Comparison of ENCODE assay signal across 8 cellular contexts in the genomic region with DNA sequence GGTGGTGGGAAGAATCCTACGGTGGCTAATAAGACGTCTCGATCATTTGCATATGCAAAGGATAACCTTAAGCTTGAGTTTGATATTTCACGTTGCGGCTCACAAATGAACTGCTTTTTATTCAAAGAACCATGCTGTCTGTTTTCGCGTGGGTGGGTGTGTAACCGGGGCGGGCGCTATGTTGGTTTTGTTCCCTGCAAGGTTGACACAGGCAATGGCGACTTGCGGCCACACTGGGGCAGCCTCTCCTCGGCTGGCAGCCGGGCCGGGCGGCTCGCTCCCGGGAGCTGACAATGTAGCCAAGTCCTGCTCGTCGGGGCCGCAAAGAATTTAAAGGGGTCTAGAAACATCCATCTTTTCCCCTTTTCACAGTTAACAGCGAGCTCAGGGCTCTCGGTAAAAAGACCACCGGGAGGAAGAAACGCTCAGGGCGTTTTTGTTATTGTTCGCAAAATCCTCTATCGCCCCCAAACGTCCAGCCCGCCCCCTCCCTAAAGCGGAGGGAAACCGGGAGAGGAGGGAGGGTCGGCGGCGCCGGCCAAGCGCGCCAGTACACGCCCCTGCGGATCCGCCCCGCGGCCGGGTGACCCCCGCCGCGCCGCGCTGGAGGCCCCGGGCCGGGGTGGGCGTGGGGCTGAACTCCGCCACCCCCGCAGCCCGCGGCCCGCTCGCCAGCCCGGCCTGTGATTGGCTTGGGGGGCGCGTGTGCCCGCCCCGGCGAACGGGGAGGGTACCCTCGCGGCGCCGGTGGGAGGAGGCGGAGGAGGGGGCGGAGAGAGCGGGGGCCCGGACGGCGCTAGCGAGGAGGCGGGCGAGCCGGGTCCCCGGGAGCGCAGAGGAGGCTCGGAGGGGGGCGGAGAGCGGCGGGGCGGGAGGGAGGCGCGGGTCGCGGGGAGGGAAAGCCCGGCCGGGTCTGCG. TPM values are rescaled to one million over a fixed set of nuclear protein-coding genes. Genes with fewer than 3 reads are reported as not detected.
DNase-seq lines count a peak whose midpoint lies in the region; ATAC-seq, FAIRE-seq and TF ChIP-seq lines count a peak whose summit lies in the region.

A gene (plus strand): TSS at position 775 of the 918 bp plus-strand sequence. CDS start 435 bp downstream, outside the sequence.

- H3K27ac ChIP-seq in fibroblast of lung (ENCODE audit: insufficient read depth, low read length) = peak within 1 kb of the TSS; percentile 58

- peak; percentile 75 to 78 for TF ChIP-seq CTCF in fibroblast of lung (conservative IDR thresholded peaks at IDR 0.05 in 1 of 2, IDR thresholded peaks at IDR 0.05 in 1 of 2; ENCODE audit: low read depth in 1 of 2, low read length in 2 of 2)

- ATAC-seq in GM21723 (IDR thresholded peaks at IDR 0.05; ENCODE audit: unreplicated experiment) = peak; percentile 85
- ATAC-seq in naive thymus-derived CD8-positive, alpha-beta T cell = peak; percentile 78 to 81
- peak; percentile 92 for ATAC-seq in stimulated activated memory B cell treated with anti-CD40 and anti-IgM and Interleukin-4, amounts not matched to agents 10 μg/mL and 1 μg/mL and 100 μg/mL, for 72 hours

- no peaks in the 10 kb centered on the region for H3K36me3 ChIP-seq in fibroblast of lung (ENCODE audit: control insufficient read depth, insufficient read depth, low read length)

- no peaks in the 10 kb centered on the region for H4K20me1 ChIP-seq in fibroblast of lung (ENCODE audit: control insufficient read depth, extremely low read depth, insufficient read depth, low read length)

- no peaks in the 10 kb centered on the region for H3K27me3 ChIP-seq in fibroblast of lung (ENCODE audit: control insufficient read depth, insufficient read depth, low read length)

- H3K4me1 Mint-ChIP-seq in naive thymus-derived CD8-positive, alpha-beta T cell = peaks cover 24 to 43% (median 33%) of the 10 kb centered on the region in 4 donors
- H3K4me1 Mint-ChIP-seq in stimulated activated memory B cell treated with anti-CD40 and anti-IgM and Interleukin-4, amounts not matched to agents 10 μg/mL and 1 μg/mL and 100 μg/mL, for 72 hours = peaks cover 58% of the 10 kb centered on the region

- H3K4me2 ChIP-seq in fibroblast of lung (ENCODE audit: extremely low read depth, insufficient read depth, low read length) = peak within 1 kb of the TSS; percentile 81

- H3K27me3 Mint-ChIP-seq in naive thymus-derived CD8-positive, alpha-beta T cell = peaks cover 0 to 1% (median 0%) of the 10 kb centered on the region in 5 donors
- H3K27me3 Mint-ChIP-seq in stimulated activated memory B cell treated with anti-CD40 and anti-IgM and Interleukin-4, amounts not matched to agents 10 μg/mL and 1 μg/mL and 100 μg/mL, for 72 hours = no peaks in the 10 kb centered on the region

- peak within 1 kb of the TSS; percentile 65 for H3K4me3 ChIP-seq in Jurkat, Clone E6-1 (ENCODE audit: low read length)
- H3K4me3 ChIP-seq in fibroblast of lung (replicated peaks in 1 of 4; ENCODE audit: control extremely low read depth in 1 of 4, insufficient read depth in 1 of 4, low read depth in 3 of 4, low read length in 4 of 4) = peak within 1 kb of the TSS; percentile 55 to 84 (median 82)

- FAIRE-seq in RCC 7860 (lab: Jason Lieb, UNC) = no peak

- H3K79me2 ChIP-seq in fibroblast of lung (ENCODE audit: control insufficient read depth, insufficient read depth, low read length) = no peaks in the 10 kb centered on the region

- H3K9me3 Mint-ChIP-seq in naive thymus-derived CD8-positive, alpha-beta T cell = no peaks in the 10 kb centered on the region
- no peaks in the 10 kb centered on the region for H3K9me3 Mint-ChIP-seq in stimulated activated memory B cell treated with anti-CD40 and anti-IgM and Interleukin-4, amounts not matched to agents 10 μg/mL and 1 μg/mL and 100 μg/mL, for 72 hours

- H3K27ac Mint-ChIP-seq in naive thymus-derived CD8-positive, alpha-beta T cell = peak within 1 kb of the TSS; percentile 51 to 95 (median 88)
- H3K27ac Mint-ChIP-seq in stimulated activated memory B cell treated with anti-CD40 and anti-IgM and Interleukin-4, amounts not matched to agents 10 μg/mL and 1 μg/mL and 100 μg/mL, for 72 hours = peak within 1 kb of the TSS; percentile 78

- no peaks in the 10 kb centered on the region for H3K36me3 Mint-ChIP-seq in naive thymus-derived CD8-positive, alpha-beta T cell
- H3K36me3 Mint-ChIP-seq in stimulated activated memory B cell treated with anti-CD40 and anti-IgM and Interleukin-4, amounts not matched to agents 10 μg/mL and 1 μg/mL and 100 μg/mL, for 72 hours = no peaks in the 10 kb centered on the region

- peaks cover 8% of the 10 kb centered on the region for H3K4me1 ChIP-seq in fibroblast of lung (ENCODE audit: control insufficient read depth, extremely low read depth, insufficient read depth, low read length)

- H2AFZ ChIP-seq in fibroblast of lung (ENCODE audit: low read length) = peak within 1 kb of the TSS; percentile 47

- peak within 1 kb of the TSS; percentile 89 to 97 (median 95) for H3K4me3 Mint-ChIP-seq in naive thymus-derived CD8-positive, alpha-beta T cell
- H3K4me3 Mint-ChIP-seq in stimulated activated memory B cell treated with anti-CD40 and anti-IgM and Interleukin-4, amounts not matched to agents 10 μg/mL and 1 μg/mL and 100 μg/mL, for 72 hours = peak within 1 kb of the TSS; percentile 96

- H3K9me3 ChIP-seq in fibroblast of lung (ENCODE audit: control insufficient read depth, insufficient read depth, low read depth, low read length) = no peaks in the 10 kb centered on the region

- POLR2A ChIA-PET in naive thymus-derived CD8-positive, alpha-beta T cell (lab: Charles Lee) = interaction anchor here (1.0 kb wide), 1 partner anchor 78 kb away, joined by 6 read pairs; no protein-coding TSS in a partner anchor

- H3K9ac ChIP-seq in fibroblast of lung (ENCODE audit: insufficient read depth, low read length) = peak within 1 kb of the TSS; percentile 57

- DNase-seq in DMS53 treated with DMSO at 0.1 percent for 48 hours (lab: John Stamatoyannopoulos, UW; ENCODE audit: unreplicated experiment) (peak; percentile 96), RCC 7860 (ENCODE audit: low spot score) (peak; percentile 57), fibroblast of lung (ENCODE audit: low read depth in 2 of 2) (peak; percentile 83 to 86)
- DNase-seq in Jurkat, Clone E6-1 (ENCODE audit: low read depth, low spot score) = peak; percentile 62
- peak; percentile 41 to 59 for DNase-seq in activated T-helper 1 cell treated with anti-CD3 and anti-CD28 coated beads, Interleukin-2, amount 50 U/mL, for 16 hours (ENCODE audit: low read depth in 1 of 2, low spot score in 1 of 2)
- peak; percentile 72 to 87 (median 78) for DNase-seq in naive thymus-derived CD8-positive, alpha-beta T cell

RNA-seq across cellular contexts. Expression of the gene that starts here (rescaled TPM):
- polyA plus RNA-seq in Jurkat, Clone E6-1 (2012; ENCODE audit: insufficient read depth, insufficient read length) = 21.6 TPM
- total RNA-seq in fibroblast of lung = 8.5 and 18.7 TPM in 2 replicates
- polyA plus RNA-seq in fibroblast of lung = 5.5 and 13.0 TPM in 2 replicates
- polyA plus RNA-seq in fibroblast of lung (2012) = 5.4 and 10.5 TPM in 2 replicates
- 9.6 and 12.8 TPM in 2 replicates for polyA minus RNA-seq in fibroblast of lung (ENCODE audit: low replicate concordance)
- 1 to 10 TPM; 5.6 to 6.5 TPM for total RNA-seq in naive thymus-derived CD8-positive, alpha-beta T cell
- polyA plus RNA-seq in naive thymus-derived CD8-positive, alpha-beta T cell = 1 to 10 TPM; 1.5 to 3.5 (median 2.9) TPM

Comparison
In these comparisons a context has a peak if more than half of its experiments do, and no peak if none do; other contexts are left out.
1. Peak in every context shown above with its lines: DNase-seq, ATAC-seq, H3K4me3 ChIP-seq and H3K27ac ChIP-seq.